Comparison of ENCODE assay signal across 22 cellular contexts in the genomic region with DNA sequence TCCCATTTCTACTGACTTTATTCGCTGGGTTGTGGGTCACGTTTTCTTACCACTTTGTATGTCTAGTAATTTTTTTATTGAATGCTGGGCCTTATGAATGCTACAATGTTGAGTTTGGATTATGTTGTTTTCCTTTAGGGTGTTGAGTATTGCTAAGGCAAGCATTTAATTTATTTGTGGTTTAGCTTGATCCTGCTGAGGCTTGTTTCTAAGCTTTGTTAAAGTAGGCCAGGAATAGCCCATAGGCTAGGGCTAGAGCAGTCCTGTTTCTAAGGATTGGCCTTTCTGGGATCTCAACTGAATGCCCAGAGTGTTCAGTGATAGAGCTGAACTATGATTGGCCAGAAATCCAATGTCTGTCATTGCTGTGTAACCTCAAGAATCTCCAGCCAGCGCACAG.
"Had no signal": no experiment of that assay in that cellular context is flagged by ENCODE, and none has a peak within 500 bp of the region (broad histone marks: within the 10 kb centered on the region; RNA-seq: fewer than 3 reads in every experiment).

No MANE protein-coding gene starts in this region.

- H3K36me3 Mint-ChIP-seq: mesothelial cell of epicardium; natural killer cell; stimulated activated naive B cell treated with anti-CD40 and anti-IgM and Interleukin-4, amounts not matched to agents 10 μg/mL and 1 μg/mL and 100 μg/mL, for 72 hours had no signal

- H3K4me3 ChIP-seq: coronary artery, dorsolateral prefrontal cortex, gastrocnemius medialis, heart right ventricle, spleen, thoracic aorta, transverse colon had no signal

- H3K27ac ChIP-seq: coronary artery, dorsolateral prefrontal cortex, gastrocnemius medialis, heart right ventricle, spleen, thoracic aorta, transverse colon had no signal

- H3K4me1 ChIP-seq: gastrocnemius medialis, heart right ventricle, spleen, transverse colon had no signal

- H3K9me3 Mint-ChIP-seq: natural killer cell; stimulated activated naive CD8-positive, alpha-beta T cell treated with anti-CD3 and anti-CD28 coated beads, Interleukin-15, amount 100 ng/mL, for 72 hours had no signal

- H3K36me3 ChIP-seq: gastrocnemius medialis, heart right ventricle, spleen, thoracic aorta, transverse colon had no signal

- ATAC-seq: gastrocnemius medialis; heart right ventricle; left lobe of liver; natural killer cell; sciatic nerve; stimulated activated naive B cell treated with anti-CD40 and anti-IgM and Interleukin-4, amounts not matched to agents 10 μg/mL and 1 μg/mL and 100 μg/mL, for 72 hours; stimulated activated naive CD8-positive, alpha-beta T cell treated with anti-CD3 and anti-CD28 coated beads, Interleukin-15, amount 100 ng/mL, for 72 hours had no signal

- H3K9me3 ChIP-seq: gastrocnemius medialis, spleen, thoracic aorta, transverse colon had no signal

- DNase-seq: dorsolateral prefrontal cortex; effector CD8-positive, alpha-beta T cell; gastrocnemius medialis; heart right ventricle; hypothalamus; natural killer cell; posterior cingulate gyrus; spleen; stimulated activated CD4-positive, alpha-beta T cell treated with anti-CD3 and anti-CD28 coated beads, Interleukin-15, amount 100 ng/mL, for 24 hours; stimulated activated CD4-positive, alpha-beta T cell treated with anti-CD3 and anti-CD28 coated beads, Interleukin-1b, Interleukin-23, amount 100 ng/mL, for 48 hours; stimulated activated CD4-positive, alpha-beta T cell treated with anti-CD3 and anti-CD28 coated beads, Interleukin-4, amount 100 ng/mL, for 24 hours; stimulated activated naive B cell treated with anti-CD40 and anti-IgM and Interleukin-4, amounts not matched to agents 10 μg/mL and 1 μg/mL and 100 μg/mL, for 72 hours; stimulated activated naive CD8-positive, alpha-beta T cell treated with anti-CD3 and anti-CD28 coated beads, Interleukin-15, amount 100 ng/mL, for 72 hours; transverse colon had no signal

- FAIRE-seq: endometrium, islet of Langerhans had no signal

- H3K4me1 Mint-ChIP-seq: natural killer cell; stimulated activated naive B cell treated with anti-CD40 and anti-IgM and Interleukin-4, amounts not matched to agents 10 μg/mL and 1 μg/mL and 100 μg/mL, for 72 hours; stimulated activated naive CD8-positive, alpha-beta T cell treated with anti-CD3 and anti-CD28 coated beads, Interleukin-15, amount 100 ng/mL, for 72 hours had no signal

- H3K4me3 Mint-ChIP-seq: mesothelial cell of epicardium; natural killer cell; neural crest cell; stimulated activated naive B cell treated with anti-CD40 and anti-IgM and Interleukin-4, amounts not matched to agents 10 μg/mL and 1 μg/mL and 100 μg/mL, for 72 hours; stimulated activated naive CD8-positive, alpha-beta T cell treated with anti-CD3 and anti-CD28 coated beads, Interleukin-15, amount 100 ng/mL, for 72 hours had no signal

- H3K27ac Mint-ChIP-seq: mesothelial cell of epicardium; natural killer cell; stimulated activated naive B cell treated with anti-CD40 and anti-IgM and Interleukin-4, amounts not matched to agents 10 μg/mL and 1 μg/mL and 100 μg/mL, for 72 hours; stimulated activated naive CD8-positive, alpha-beta T cell treated with anti-CD3 and anti-CD28 coated beads, Interleukin-15, amount 100 ng/mL, for 72 hours had no signal

- H3K27me3 ChIP-seq: dorsolateral prefrontal cortex, gastrocnemius medialis, spleen, transverse colon had no signal
